14 cellular contexts compared by ENCODE assay signal in the genomic region with DNA sequence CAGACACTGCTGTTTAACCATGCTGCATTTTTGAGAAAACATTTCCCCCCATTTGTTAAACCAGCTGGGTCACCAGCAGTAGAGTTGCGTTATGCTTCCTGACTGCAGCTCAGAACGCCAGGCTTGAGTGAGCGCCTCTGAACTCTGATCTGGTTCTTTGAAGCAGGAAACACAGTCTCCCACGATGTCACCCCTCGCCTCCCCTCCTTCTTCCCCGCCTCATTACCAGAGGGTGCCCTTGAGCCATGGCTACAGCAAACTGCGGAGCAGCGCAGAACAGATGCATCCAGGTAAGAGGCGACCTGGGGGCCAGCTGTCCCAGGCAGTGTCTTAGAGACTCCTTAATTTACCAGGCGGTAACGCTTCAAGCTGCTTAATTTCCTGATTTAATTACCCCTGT.
A peak's percentile ranks its signal among the peaks of the same experiment; 100 is the strongest.
DNase-seq lines count a peak whose midpoint lies in the region; ATAC-seq and TF ChIP-seq lines count a peak whose summit lies in the region.
"Had no signal": no experiment of that assay in that cellular context is flagged by ENCODE, and none has a peak within 500 bp of the region (broad histone marks: within the 10 kb centered on the region; RNA-seq: fewer than 3 reads in every experiment).

No MANE protein-coding gene starts in this region.

- H3K9me3 ChIP-seq in body of pancreas (no peaks in the 10 kb centered on the region), mucosa of descending colon (no peaks in the 10 kb centered on the region), prostate gland (no peaks in the 10 kb centered on the region)
- H3K9me3 ChIP-seq: vagina had no signal

- no peaks in the 10 kb centered on the region for H3K9me3 Mint-ChIP-seq in Calu3 (ENCODE audit: low read depth, unreplicated experiment)

- no peak overlapping the region for H3K4me3 ChIP-seq in body of pancreas
- no peak overlapping the region for H3K4me3 ChIP-seq in mucosa of descending colon
- no peak overlapping the region for H3K4me3 ChIP-seq in prostate gland
- H3K4me3 ChIP-seq: vagina had no signal

- H3K36me3 Mint-ChIP-seq in Calu3 (ENCODE audit: insufficient read depth, unreplicated experiment), result no peaks in the 10 kb centered on the region

- H3K27ac ChIP-seq in body of pancreas (no peak overlapping the region), prostate gland (no peak overlapping the region)
- H3K27ac ChIP-seq: vagina had no signal

- H3K4me1 Mint-ChIP-seq in Calu3 (ENCODE audit: low read depth, unreplicated experiment), result peaks cover 18% of the 10 kb centered on the region

- intact Hi-C loops in Calu3 (cut with micrococcal nuclease; ENCODE audit: unreplicated experiment) (no loop called here), body of pancreas (cut with DNase I) (no loop called here), mucosa of descending colon (cut with DNase I, micrococcal nuclease) (no loop called here), prostate gland (cut with DNase I) (no loop called here)

- DNase-seq in Calu3 (peak; percentile 49), NCI-H2171 treated with DMSO at 0.1 percent for 48 hours (lab: John Stamatoyannopoulos, UW) (peak; percentile 84), body of pancreas (peak in 2 of 4 donors; percentile 8 to 17), mucosa of descending colon (peak; percentile 48 to 58 (median 52)), NCI-H1436 (lab: John Stamatoyannopoulos, UW) (no peak), prostate gland (ENCODE audit: low spot score) (no peak)
- DNase-seq: activated CD4-positive, alpha-beta T cell treated with anti-CD3 and anti-CD28 coated beads for 1 hour; glutamatergic neuron; IMR-90; NCI-H1436 treated with DMSO at 0.1 percent for 48 hours; stimulated activated CD4-positive, alpha-beta T cell treated with anti-CD3 and anti-CD28 coated beads, Interleukin-15, amount 100 ng/mL, for 24 hours had no signal

- H3K36me3 ChIP-seq in body of pancreas (replicated peaks in 1 of 2; ENCODE audit: insufficient read depth in 1 of 2, low read depth in 2 of 2), result no peaks in the 10 kb centered on the region
- no peaks in the 10 kb centered on the region for H3K36me3 ChIP-seq in mucosa of descending colon (ENCODE audit: low read depth)
- no peaks in the 10 kb centered on the region for H3K36me3 ChIP-seq in prostate gland
- H3K36me3 ChIP-seq: vagina had no signal

- H3K4me1 ChIP-seq in body of pancreas (peaks cover 12% of the 10 kb centered on the region), mucosa of descending colon (ENCODE audit: low read depth) (no peaks in the 10 kb centered on the region), prostate gland (replicated peaks) (no peaks in the 10 kb centered on the region)
- H3K4me1 ChIP-seq: vagina had no signal

- CTCF ChIA-PET in Calu3 (lab: Charles Lee), result interaction anchor here (0.8 to 1.3 kb wide), 3 partner anchors 22 to 142 kb away, joined by 3 to 8 read pairs (median 7); no protein-coding TSS in a partner anchor

- H3K27me3 Mint-ChIP-seq in Calu3 (ENCODE audit: unreplicated experiment), result no peaks in the 10 kb centered on the region

- no TSS peak for BruUV-seq in Calu3 (replicated peaks; lab: Mats Ljungman, UMichigan)

- no peak overlapping the region for H3K27ac Mint-ChIP-seq in Calu3 (ENCODE audit: unreplicated experiment)

- ATAC-seq in body of pancreas (peak; percentile 40), mucosa of descending colon (peak; percentile 88), GM21390 (IDR thresholded peaks at IDR 0.05; ENCODE audit: unreplicated experiment) (no peak), HG03025 (IDR thresholded peaks at IDR 0.05; ENCODE audit: low FRiP score, unreplicated experiment) (no peak)

- no peak for TF ChIP-seq POLR2A in body of pancreas (IDR thresholded peaks at IDR 0.05)
- no peak for TF ChIP-seq POLR2A in prostate gland (IDR thresholded peaks at IDR 0.05)

- H3K27me3 ChIP-seq in body of pancreas, result no peaks in the 10 kb centered on the region
- no peaks in the 10 kb centered on the region for H3K27me3 ChIP-seq in prostate gland (replicated peaks; ENCODE audit: insufficient read depth)
- H3K27me3 ChIP-seq: vagina had no signal

- TF ChIP-seq CTCF in Calu3 (IDR thresholded peaks at IDR 0.05; ENCODE audit: unreplicated experiment) (no peak), body of pancreas (IDR thresholded peaks at IDR 0.05) (no peak), mucosa of descending colon (IDR thresholded peaks at IDR 0.05) (no peak), prostate gland (IDR thresholded peaks at IDR 0.05) (no peak)

- H3K4me3 Mint-ChIP-seq in Calu3 (ENCODE audit: low read depth, unreplicated experiment), result peak overlapping the region; percentile 40

- WGBS in body of pancreas, 2 donors, result 47 to 66% methylated on average over 10 to 11 of the region's 11 CpGs
- 75% methylated on average over 11 of the region's 11 CpGs for WGBS in prostate gland

Comparison
In these comparisons a context has a peak if more than half of its experiments do, and no peak if none do; other contexts are left out.
1. DNase-seq: peak in Calu3 (single experiment), NCI-H2171 treated with DMSO at 0.1 percent for 48 hours (single experiment) and mucosa of descending colon (3 of 3); none in NCI-H1436 (single experiment) and prostate gland (single experiment).
2. ATAC-seq: peak in body of pancreas (single experiment) and mucosa of descending colon (single experiment); none in GM21390 (single experiment) and HG03025 (single experiment).